ENCODE assay signal across 1 cellular context in the genomic region with DNA sequence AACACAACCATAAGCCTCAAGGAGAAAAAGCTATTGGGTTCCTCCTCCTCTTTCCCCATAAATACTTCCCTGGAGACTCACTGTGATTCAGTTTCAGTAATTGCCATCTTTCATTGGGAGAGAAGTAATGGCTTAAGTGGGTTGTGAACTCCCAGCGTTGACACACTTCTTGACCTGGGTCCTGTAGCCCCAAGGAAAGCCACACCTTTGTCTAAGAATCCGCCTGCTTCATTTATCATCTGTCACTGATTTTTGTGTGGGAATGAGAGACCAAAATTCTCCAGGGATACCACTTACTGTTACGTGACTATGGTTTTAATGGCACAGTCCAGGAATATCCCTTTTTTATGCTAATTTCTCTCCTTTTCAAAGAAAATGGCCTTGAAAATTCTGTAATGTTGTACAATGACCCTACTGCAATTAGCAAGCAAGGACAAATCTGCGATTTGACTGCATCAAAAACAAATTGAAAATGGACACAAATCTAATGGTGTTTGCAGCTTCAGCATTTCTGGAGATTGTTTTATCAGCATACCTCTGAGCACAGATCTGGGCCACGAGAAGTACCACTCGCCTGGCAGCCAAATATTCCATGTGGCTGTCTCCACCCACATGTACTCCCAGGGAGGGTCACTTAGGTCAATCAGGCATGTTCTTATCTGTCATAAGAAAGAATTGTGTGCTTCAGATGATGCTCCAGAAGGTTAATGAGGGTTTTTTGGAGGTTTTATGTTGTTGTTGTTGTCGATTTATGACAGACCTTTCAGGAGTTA.
TF ChIP-seq lines count a peak whose summit lies in the region.

No MANE protein-coding gene starts in this region.

TF ChIP-seq in HEK293, 187 proteins besides CTCF, POLR2A, EP300 and RAD21 (continued from another document):
- TF ChIP-seq, protein P1, sequence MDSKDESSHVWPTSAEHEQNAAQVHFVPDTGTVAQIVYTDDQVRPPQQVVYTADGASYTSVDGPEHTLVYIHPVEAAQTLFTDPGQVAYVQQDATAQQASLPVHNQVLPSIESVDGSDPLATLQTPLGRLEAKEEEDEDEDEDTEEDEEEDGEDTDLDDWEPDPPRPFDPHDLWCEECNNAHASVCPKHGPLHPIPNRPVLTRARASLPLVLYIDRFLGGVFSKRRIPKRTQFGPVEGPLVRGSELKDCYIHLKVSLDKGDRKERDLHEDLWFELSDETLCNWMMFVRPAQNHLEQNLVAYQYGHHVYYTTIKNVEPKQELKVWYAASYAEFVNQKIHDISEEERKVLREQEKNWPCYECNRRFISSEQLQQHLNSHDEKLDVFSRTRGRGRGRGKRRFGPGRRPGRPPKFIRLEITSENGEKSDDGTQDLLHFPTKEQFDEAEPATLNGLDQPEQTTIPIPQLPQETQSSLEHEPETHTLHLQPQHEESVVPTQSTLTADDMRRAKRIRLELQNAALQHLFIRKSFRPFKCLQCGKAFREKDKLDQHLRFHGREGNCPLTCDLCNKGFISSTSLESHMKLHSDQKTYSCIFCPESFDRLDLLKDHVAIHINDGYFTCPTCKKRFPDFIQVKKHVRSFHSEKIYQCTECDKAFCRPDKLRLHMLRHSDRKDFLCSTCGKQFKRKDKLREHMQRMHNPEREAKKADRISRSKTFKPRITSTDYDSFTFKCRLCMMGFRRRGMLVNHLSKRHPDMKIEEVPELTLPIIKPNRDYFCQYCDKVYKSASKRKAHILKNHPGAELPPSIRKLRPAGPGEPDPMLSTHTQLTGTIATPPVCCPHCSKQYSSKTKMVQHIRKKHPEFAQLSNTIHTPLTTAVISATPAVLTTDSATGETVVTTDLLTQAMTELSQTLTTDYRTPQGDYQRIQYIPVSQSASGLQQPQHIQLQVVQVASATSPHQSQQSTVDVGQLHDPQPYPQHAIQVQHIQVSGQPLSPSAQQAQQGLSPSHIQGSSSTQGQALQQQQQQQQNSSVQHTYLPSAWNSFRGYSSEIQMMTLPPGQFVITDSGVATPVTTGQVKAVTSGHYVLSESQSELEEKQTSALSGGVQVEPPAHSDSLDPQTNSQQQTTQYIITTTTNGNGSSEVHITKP (tag by site-specific recombination; IDR thresholded peaks at IDR 0.05): 0 out of 2 replicates have a peak, but pooled peaks have one; percentile 9
- no peak for TF ChIP-seq FEZF1 (tag by site-specific recombination; IDR thresholded peaks at IDR 0.05)
- no peak for TF ChIP-seq ZNF777 (tag by site-specific recombination; IDR thresholded peaks at IDR 0.05; ENCODE audit: borderline replicate concordance)
- peak; percentile 59 for TF ChIP-seq ZNF335 (tag by site-specific recombination; conservative IDR thresholded peaks at IDR 0.05)
- TF ChIP-seq, protein P2, sequence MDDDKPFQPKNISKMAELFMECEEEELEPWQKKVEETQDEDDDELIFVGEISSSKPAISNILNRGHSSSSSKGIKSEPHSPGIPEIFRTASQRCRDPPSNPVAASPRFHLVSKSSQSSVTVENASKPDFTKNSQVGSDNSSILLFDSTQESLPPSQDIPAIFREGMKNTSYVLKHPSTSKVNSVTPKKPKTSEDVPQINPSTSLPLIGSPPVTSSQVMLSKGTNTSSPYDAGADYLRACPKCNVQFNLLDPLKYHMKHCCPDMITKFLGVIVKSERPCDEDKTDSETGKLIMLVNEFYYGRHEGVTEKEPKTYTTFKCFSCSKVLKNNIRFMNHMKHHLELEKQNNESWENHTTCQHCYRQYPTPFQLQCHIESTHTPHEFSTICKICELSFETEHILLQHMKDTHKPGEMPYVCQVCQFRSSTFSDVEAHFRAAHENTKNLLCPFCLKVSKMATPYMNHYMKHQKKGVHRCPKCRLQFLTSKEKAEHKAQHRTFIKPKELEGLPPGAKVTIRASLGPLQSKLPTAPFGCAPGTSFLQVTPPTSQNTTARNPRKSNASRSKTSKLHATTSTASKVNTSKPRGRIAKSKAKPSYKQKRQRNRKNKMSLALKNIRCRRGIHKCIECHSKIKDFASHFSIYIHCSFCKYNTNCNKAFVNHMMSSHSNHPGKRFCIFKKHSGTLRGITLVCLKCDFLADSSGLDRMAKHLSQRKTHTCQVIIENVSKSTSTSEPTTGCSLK (tag by site-specific recombination; IDR thresholded peaks at IDR 0.05): no peak
- TF ChIP-seq, protein P3, sequence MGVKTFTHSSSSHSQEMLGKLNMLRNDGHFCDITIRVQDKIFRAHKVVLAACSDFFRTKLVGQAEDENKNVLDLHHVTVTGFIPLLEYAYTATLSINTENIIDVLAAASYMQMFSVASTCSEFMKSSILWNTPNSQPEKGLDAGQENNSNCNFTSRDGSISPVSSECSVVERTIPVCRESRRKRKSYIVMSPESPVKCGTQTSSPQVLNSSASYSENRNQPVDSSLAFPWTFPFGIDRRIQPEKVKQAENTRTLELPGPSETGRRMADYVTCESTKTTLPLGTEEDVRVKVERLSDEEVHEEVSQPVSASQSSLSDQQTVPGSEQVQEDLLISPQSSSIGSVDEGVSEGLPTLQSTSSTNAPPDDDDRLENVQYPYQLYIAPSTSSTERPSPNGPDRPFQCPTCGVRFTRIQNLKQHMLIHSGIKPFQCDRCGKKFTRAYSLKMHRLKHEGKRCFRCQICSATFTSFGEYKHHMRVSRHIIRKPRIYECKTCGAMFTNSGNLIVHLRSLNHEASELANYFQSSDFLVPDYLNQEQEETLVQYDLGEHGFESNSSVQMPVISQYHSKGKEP (tag by site-specific recombination; IDR thresholded peaks at IDR 0.05): no peak
- 0 out of 2 replicates have a peak, but pooled peaks have one; percentile 44 for TF ChIP-seq ZFP69B (tag by site-specific recombination; IDR thresholded peaks at IDR 0.05)
- peak; percentile 64 for TF ChIP-seq SP7 (tag by site-specific recombination; IDR thresholded peaks at IDR 0.05)
- TF ChIP-seq ZNF585B (tag by site-specific recombination; IDR thresholded peaks at IDR 0.05): no peak
- TF ChIP-seq, protein P4, sequence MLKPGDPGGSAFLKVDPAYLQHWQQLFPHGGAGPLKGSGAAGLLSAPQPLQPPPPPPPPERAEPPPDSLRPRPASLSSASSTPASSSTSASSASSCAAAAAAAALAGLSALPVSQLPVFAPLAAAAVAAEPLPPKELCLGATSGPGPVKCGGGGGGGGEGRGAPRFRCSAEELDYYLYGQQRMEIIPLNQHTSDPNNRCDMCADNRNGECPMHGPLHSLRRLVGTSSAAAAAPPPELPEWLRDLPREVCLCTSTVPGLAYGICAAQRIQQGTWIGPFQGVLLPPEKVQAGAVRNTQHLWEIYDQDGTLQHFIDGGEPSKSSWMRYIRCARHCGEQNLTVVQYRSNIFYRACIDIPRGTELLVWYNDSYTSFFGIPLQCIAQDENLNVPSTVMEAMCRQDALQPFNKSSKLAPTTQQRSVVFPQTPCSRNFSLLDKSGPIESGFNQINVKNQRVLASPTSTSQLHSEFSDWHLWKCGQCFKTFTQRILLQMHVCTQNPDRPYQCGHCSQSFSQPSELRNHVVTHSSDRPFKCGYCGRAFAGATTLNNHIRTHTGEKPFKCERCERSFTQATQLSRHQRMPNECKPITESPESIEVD (tag by site-specific recombination; IDR thresholded peaks at IDR 0.05): peak; percentile 47
- peak; percentile 76; the same call in 1 of the 2 replicates for TF ChIP-seq TRIM28 (IDR thresholded peaks at IDR 0.05; ENCODE audit: borderline replicate concordance, low read length)
